Comparison of ENCODE assay signal across 8 cellular contexts in genomic region chr11:130915556-130916237, GRCh38. TPM values are rescaled to one million over a fixed set of nuclear protein-coding genes. Genes with fewer than 3 reads are reported as not detected.
DNase-seq lines count a peak whose midpoint lies in the region; ATAC-seq and TF ChIP-seq lines count a peak whose summit lies in the region.

No MANE protein-coding gene starts in this region.

- TF ChIP-seq CTCF in chondrocyte (IDR thresholded peaks at IDR 0.05), result no peak

- H3K4me1 Mint-ChIP-seq in chondrocyte (ENCODE audit: low read depth), result peaks cover 39% of the 10 kb centered on the region
- peaks cover 12 to 43% (median 32%) of the 10 kb centered on the region in 3 donors for H3K4me1 Mint-ChIP-seq in naive B cell

- no peaks in the 10 kb centered on the region for H3K9me3 Mint-ChIP-seq in chondrocyte (ENCODE audit: low read depth)
- peaks cover 0 to 6% (median 2%) of the 10 kb centered on the region in 7 donors for H3K9me3 Mint-ChIP-seq in naive B cell

- peak overlapping the region; percentile 78 for H3K4me3 Mint-ChIP-seq in chondrocyte (ENCODE audit: unreplicated experiment)
- H3K4me3 Mint-ChIP-seq in naive B cell, result peak overlapping the region; percentile 82 to 96 (median 92)

- peaks cover 8% of the 10 kb centered on the region for H3K27me3 Mint-ChIP-seq in chondrocyte (ENCODE audit: low read depth)
- peaks cover 16 to 27% (median 21%) of the 10 kb centered on the region in 3 donors for H3K27me3 Mint-ChIP-seq in naive B cell

- peak; percentile 28 for DNase-seq in activated CD4-positive, alpha-beta T cell treated with anti-CD3 and anti-CD28 coated beads, Interleukin-2, amount 50 U/mL, for 1 hour
- no peak for DNase-seq in activated CD4-positive, alpha-beta T cell treated with anti-CD3 and anti-CD28 coated beads for 1 hour
- DNase-seq in KG1 (lab: John Stamatoyannopoulos, UW) (peak; percentile 60), chondrocyte (ENCODE audit: low spot score) (no peak), naive B cell (no peak), NCI-H2107 treated with DMSO at 0.1 percent for 48 hours (lab: John Stamatoyannopoulos, UW; ENCODE audit: unreplicated experiment) (no peak), OCI-M1 (lab: John Stamatoyannopoulos, UW) (no peak)

- H3K36me3 Mint-ChIP-seq in chondrocyte (ENCODE audit: low read depth) (peaks cover 7% of the 10 kb centered on the region), naive B cell (peaks cover 17 to 20% of the 10 kb centered on the region in 2 donors)

- peak; percentile 22 to 26 for ATAC-seq in naive B cell (ENCODE audit: low read depth in 2 of 2)
- no peak for ATAC-seq in GM18861 (IDR thresholded peaks at IDR 0.05; ENCODE audit: unreplicated experiment)

- H3K27ac Mint-ChIP-seq in chondrocyte (ENCODE audit: unreplicated experiment), result peak overlapping the region; percentile 59
- H3K27ac Mint-ChIP-seq in naive B cell, result peak overlapping the region; percentile 76 to 92 (median 88)

RNA-seq across cellular contexts. Expression of gene SNX19, which starts 0.6 kb away (rescaled TPM):
- total RNA-seq in chondrocyte, result 55.8 to 71.6 TPM (median 55.9 TPM) in 3 replicates
- polyA plus RNA-seq in naive B cell (ENCODE audit: low read depth in 6 of 6), result 10 to 100 TPM; 18.8 to 39.5 (median 28.5) TPM

Comparison
In these comparisons a context has a peak if more than half of its experiments do, and no peak if none do; other contexts are left out.
1. DNase-seq: peak in activated CD4-positive, alpha-beta T cell treated with anti-CD3 and anti-CD28 coated beads, Interleukin-2, amount 50 U/mL, for 1 hour (single experiment) and KG1 (single experiment); none in activated CD4-positive, alpha-beta T cell treated with anti-CD3 and anti-CD28 coated beads for 1 hour (single experiment), chondrocyte (single experiment), naive B cell (single experiment), NCI-H2107 treated with DMSO at 0.1 percent for 48 hours (single experiment) and OCI-M1 (single experiment).